In genomic region chr17:57045868-57046671, GRCh38 we compare ENCODE assay signal across 8 cellular contexts. TPM values are rescaled to one million over a fixed set of nuclear protein-coding genes. Genes with fewer than 3 reads are reported as not detected.
DNase-seq lines count a peak whose midpoint lies in the region; ATAC-seq and TF ChIP-seq lines count a peak whose summit lies in the region.

No MANE protein-coding gene starts in this region.

- H3K4me3 ChIP-seq in GM12864 (ENCODE audit: low read depth, low read length) (peak overlapping the region; percentile 25), heart left ventricle (peak overlapping the region in 9 of 12 donors; percentile 32 to 55 (median 42))

- peak overlapping the region in 1 of 12 donors; percentile 42 for H3K27ac ChIP-seq in heart left ventricle

- WGBS in heart left ventricle, 4 donors: 21 to 51% (median 25%) methylated on average over 24 to 67 of the region's 67 CpGs

- H3K27me3 ChIP-seq in heart left ventricle: peaks cover 0 to 40% (median 22%) of the 10 kb centered on the region in 9 donors

- no peaks in the 10 kb centered on the region for H3K36me3 ChIP-seq in heart left ventricle

- DNase-seq in GM12864 (ENCODE audit: low read depth) (no peak), activated T-cell treated with anti-CD3 and anti-CD28 coated beads for 1 hour (ENCODE audit: low read depth) (peak; percentile 2), heart left ventricle (peak in 3 of 5 donors; percentile 18 to 65 (median 44)), middle frontal gyrus (ENCODE audit: extremely low spot score, low spot score) (no peak), NCI-H774 (lab: John Stamatoyannopoulos, UW) (no peak), NCI-H446 (lab: John Stamatoyannopoulos, UW) (no peak)
- peak; percentile 32 to 33 for DNase-seq in stimulated activated CD4-positive, alpha-beta T cell treated with anti-CD3 and anti-CD28 coated beads, Interleukin-2, amount 100 ng/mL, for 24 hours

- H3K9me3 ChIP-seq in heart left ventricle: no peaks in the 10 kb centered on the region

- no peak for TF ChIP-seq CTCF in GM12864 (IDR thresholded peaks at IDR 0.05; ENCODE audit: low read depth, low read length, missing control alignments)
- TF ChIP-seq CTCF in heart left ventricle (IDR thresholded peaks at IDR 0.05): no peak

- no peak for TF ChIP-seq POLR2A in heart left ventricle (IDR thresholded peaks at IDR 0.05)

- intact Hi-C loops in heart left ventricle (cut with DNase I): no loop called here

- ATAC-seq in HG03039 (IDR thresholded peaks at IDR 0.05; ENCODE audit: unreplicated experiment) (peak; percentile 64), heart left ventricle (peak in 3 of 4 donors; percentile 47 to 55 (median 54))

- H3K4me1 ChIP-seq in heart left ventricle: peaks cover 0 to 27% (median 12%) of the 10 kb centered on the region in 12 donors

RNA-seq across cellular contexts. Expression of gene AKAP1, which starts 39.0 kb away (rescaled TPM):
- 100 to 1,000 TPM in 8 of 9 donors, 10 to 100 TPM in 1; 77.4 to 240 (median 133) TPM for total RNA-seq in heart left ventricle
- 10 to 100 TPM; 55.8 to 63.4 TPM for polyA plus RNA-seq in heart left ventricle

Comparison
In these comparisons a context has a peak if more than half of its experiments do, and no peak if none do; other contexts are left out.
1. DNase-seq: peak in activated T-cell treated with anti-CD3 and anti-CD28 coated beads for 1 hour (single experiment), heart left ventricle (3 of 5) and stimulated activated CD4-positive, alpha-beta T cell treated with anti-CD3 and anti-CD28 coated beads, Interleukin-2, amount 100 ng/mL, for 24 hours (2 of 2); none in GM12864 (single experiment), middle frontal gyrus (single experiment), NCI-H774 (single experiment) and NCI-H446 (0 of 2).